1 cellular context compared by ENCODE assay signal in genomic region chr12:52308807-52309425, GRCh38.
TF ChIP-seq lines count a peak whose summit lies in the region.

No MANE protein-coding gene starts in this region.

TF ChIP-seq in GM23338, 12 proteins besides CTCF, POLR2A, EP300 and RAD21 (continued from another document):
- TF ChIP-seq ZNF114 (CRISPR knock-in tag; IDR thresholded peaks at IDR 0.05) (no peak), ZNF462 (CRISPR knock-in tag; IDR thresholded peaks at IDR 0.05) (no peak), EZH2phosphoT487 (IDR thresholded peaks at IDR 0.05; ENCODE audit: unreplicated experiment) (no peak), EZH2 (IDR thresholded peaks at IDR 0.05; ENCODE audit: low read depth, unreplicated experiment) (no peak), NANOG (IDR thresholded peaks at IDR 0.05; ENCODE audit: borderline replicate concordance) (no peak)
